Comparison of ENCODE assay signal across 1 cellular context in the genomic region with DNA sequence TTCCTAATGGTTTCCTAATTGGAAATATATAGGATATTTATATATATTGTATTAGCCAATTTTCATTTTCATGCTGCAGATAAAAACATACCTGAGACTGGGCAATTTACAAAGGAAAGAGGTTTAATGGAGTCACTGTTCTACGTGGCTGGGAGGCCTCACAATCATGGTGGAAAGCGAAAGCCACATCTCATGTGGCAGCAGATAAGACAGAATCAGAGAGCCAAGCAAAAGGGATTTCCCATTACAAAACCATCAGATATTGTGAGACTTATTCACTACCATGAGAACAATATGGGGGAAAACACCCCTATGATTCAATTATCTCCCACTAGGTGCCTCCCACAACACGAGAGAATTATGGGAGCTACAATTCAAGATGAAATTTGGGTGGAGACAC.
TF ChIP-seq lines count a peak whose summit lies in the region.

No MANE protein-coding gene starts in this region.

TF ChIP-seq in SK-N-SH, 30 proteins besides CTCF, POLR2A, EP300 and RAD21 (continued from another document):
- TF ChIP-seq, protein P1, sequence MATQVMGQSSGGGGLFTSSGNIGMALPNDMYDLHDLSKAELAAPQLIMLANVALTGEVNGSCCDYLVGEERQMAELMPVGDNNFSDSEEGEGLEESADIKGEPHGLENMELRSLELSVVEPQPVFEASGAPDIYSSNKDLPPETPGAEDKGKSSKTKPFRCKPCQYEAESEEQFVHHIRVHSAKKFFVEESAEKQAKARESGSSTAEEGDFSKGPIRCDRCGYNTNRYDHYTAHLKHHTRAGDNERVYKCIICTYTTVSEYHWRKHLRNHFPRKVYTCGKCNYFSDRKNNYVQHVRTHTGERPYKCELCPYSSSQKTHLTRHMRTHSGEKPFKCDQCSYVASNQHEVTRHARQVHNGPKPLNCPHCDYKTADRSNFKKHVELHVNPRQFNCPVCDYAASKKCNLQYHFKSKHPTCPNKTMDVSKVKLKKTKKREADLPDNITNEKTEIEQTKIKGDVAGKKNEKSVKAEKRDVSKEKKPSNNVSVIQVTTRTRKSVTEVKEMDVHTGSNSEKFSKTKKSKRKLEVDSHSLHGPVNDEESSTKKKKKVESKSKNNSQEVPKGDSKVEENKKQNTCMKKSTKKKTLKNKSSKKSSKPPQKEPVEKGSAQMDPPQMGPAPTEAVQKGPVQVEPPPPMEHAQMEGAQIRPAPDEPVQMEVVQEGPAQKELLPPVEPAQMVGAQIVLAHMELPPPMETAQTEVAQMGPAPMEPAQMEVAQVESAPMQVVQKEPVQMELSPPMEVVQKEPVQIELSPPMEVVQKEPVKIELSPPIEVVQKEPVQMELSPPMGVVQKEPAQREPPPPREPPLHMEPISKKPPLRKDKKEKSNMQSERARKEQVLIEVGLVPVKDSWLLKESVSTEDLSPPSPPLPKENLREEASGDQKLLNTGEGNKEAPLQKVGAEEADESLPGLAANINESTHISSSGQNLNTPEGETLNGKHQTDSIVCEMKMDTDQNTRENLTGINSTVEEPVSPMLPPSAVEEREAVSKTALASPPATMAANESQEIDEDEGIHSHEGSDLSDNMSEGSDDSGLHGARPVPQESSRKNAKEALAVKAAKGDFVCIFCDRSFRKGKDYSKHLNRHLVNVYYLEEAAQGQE (IDR thresholded peaks at IDR 0.05; ENCODE audit: low read depth, low read length), result no peak
- TF ChIP-seq TEAD4 (IDR thresholded peaks at IDR 0.05; ENCODE audit: borderline replicate concordance, insufficient read depth), result no peak
